ENCODE assay signal across 8 cellular contexts in the genomic region with DNA sequence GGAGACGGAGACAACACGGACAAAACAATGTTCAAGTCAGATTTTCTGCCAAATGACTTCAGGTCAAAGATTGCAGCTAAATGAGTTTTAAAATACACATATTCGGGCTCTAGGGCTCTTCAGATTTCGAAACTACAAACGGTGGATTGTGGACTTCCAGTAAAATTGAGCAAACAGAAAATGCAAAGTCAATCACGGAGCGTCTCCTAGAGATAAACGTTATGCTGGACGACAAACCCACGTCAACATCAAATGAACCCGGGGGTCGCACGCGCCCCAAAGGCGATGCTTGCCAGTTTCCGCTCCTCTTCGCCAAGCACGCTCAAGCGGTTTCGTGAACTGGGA. TPM values are rescaled to one million over a fixed set of nuclear protein-coding genes. Genes with fewer than 3 reads are reported as not detected.
DNase-seq lines count a peak whose midpoint lies in the region; ATAC-seq and TF ChIP-seq lines count a peak whose summit lies in the region.

No MANE protein-coding gene starts in this region.

- H3K27ac ChIP-seq in cingulate gyrus (ENCODE audit: low read depth, low read length) = peak overlapping the region; percentile 96

- TF ChIP-seq POLR2A in NB4 (IDR thresholded peaks at IDR 0.05; ENCODE audit: extremely low read depth, insufficient read length) = no peak

- H3K36me3 Mint-ChIP-seq in mesothelial cell of epicardium = peaks cover 4% of the 10 kb centered on the region

- H3K9me3 Mint-ChIP-seq in mesothelial cell of epicardium = no peaks in the 10 kb centered on the region

- peaks cover 2% of the 10 kb centered on the region for H3K27me3 Mint-ChIP-seq in mesothelial cell of epicardium (ENCODE audit: low read depth)

- peak overlapping the region; percentile 92 for H3K27ac Mint-ChIP-seq in mesothelial cell of epicardium

- H3K4me3 ChIP-seq in NB4 (ENCODE audit: low read depth, low read length) = peak overlapping the region; percentile 86

- peak; percentile 4 for ATAC-seq in GM19438 (IDR thresholded peaks at IDR 0.05; ENCODE audit: low read depth, unreplicated experiment)
- ATAC-seq in GM21786 (IDR thresholded peaks at IDR 0.05; ENCODE audit: unreplicated experiment) = no peak
- no peak for ATAC-seq in HG02798 (IDR thresholded peaks at IDR 0.05; ENCODE audit: poor library complexity, unreplicated experiment)
- no peak for ATAC-seq in HG03521 (IDR thresholded peaks at IDR 0.05; ENCODE audit: unreplicated experiment)

- DNase-seq in NB4 (ENCODE audit: low read depth) (no peak), mesothelial cell of epicardium (ENCODE audit: low spot score in 2 of 2, unreplicated experiment in 2 of 2) (no peak), NCI-H1417 treated with DMSO at 0.1 percent for 48 hours (lab: John Stamatoyannopoulos, UW) (no peak)

- H3K4me3 Mint-ChIP-seq in mesothelial cell of epicardium = peak overlapping the region; percentile 97

- TF ChIP-seq CTCF in NB4 (IDR thresholded peaks at IDR 0.05; ENCODE audit: low read depth, low read length) = no peak
- TF ChIP-seq CTCF in mesothelial cell of epicardium (IDR thresholded peaks at IDR 0.05; ENCODE audit: unreplicated experiment) = no peak

- H3K4me1 Mint-ChIP-seq in mesothelial cell of epicardium = peaks cover 29% of the 10 kb centered on the region

RNA-seq across cellular contexts. Expression of a gene that starts 0.5 kb away (rescaled TPM):
- total RNA-seq in mesothelial cell of epicardium = 45.2 to 47.6 TPM (median 45.8 TPM) in 3 replicates

RNA-seq across cellular contexts. Expression of a gene that starts 38.5 kb away (rescaled TPM):
- total RNA-seq in mesothelial cell of epicardium = 36.4 to 38.0 TPM (median 37.5 TPM) in 3 replicates

RNA-seq across cellular contexts. Expression of a gene that starts 44.5 kb away (rescaled TPM):
- 5.9 to 6.2 TPM (median 6.2 TPM) in 3 replicates for total RNA-seq in mesothelial cell of epicardium
